ENCODE assay signal across 2 cellular contexts in genomic region chr12:49028666-49029275, GRCh38.
TF ChIP-seq lines count a peak whose summit lies in the region.

No MANE protein-coding gene starts in this region.

TF ChIP-seq in SK-N-SH, 30 proteins besides CTCF, POLR2A, EP300 and RAD21 (continued from another document):
- no peak for TF ChIP-seq IRF3 (IDR thresholded peaks at IDR 0.05; ENCODE audit: low read depth, low read length)
- no peak for TF ChIP-seq RFX5 (IDR thresholded peaks at IDR 0.05; ENCODE audit: low read length)

TF ChIP-seq in SK-N-SH treated with all-trans-retinoic acid at 6 μM for 48 hours, 23 proteins besides CTCF, POLR2A, EP300 and RAD21 (continued from another document):
- TF ChIP-seq SNAI2 (CRISPR knock-in tag; IDR thresholded peaks at IDR 0.05) (no peak), ESRRG (CRISPR knock-in tag; IDR thresholded peaks at IDR 0.05) (no peak), TCF4 (CRISPR knock-in tag; IDR thresholded peaks at IDR 0.05; ENCODE audit: borderline replicate concordance) (no peak), RARB (CRISPR knock-in tag; IDR thresholded peaks at IDR 0.05) (no peak), ZNF565 (CRISPR knock-in tag; conservative IDR thresholded peaks at IDR 0.05; ENCODE audit: low read depth) (no peak), POU6F1 (CRISPR knock-in tag; IDR thresholded peaks at IDR 0.05; ENCODE audit: borderline replicate concordance, low read depth) (no peak), BACH2 (CRISPR knock-in tag; IDR thresholded peaks at IDR 0.05; ENCODE audit: borderline replicate concordance) (no peak), GLIS3 (CRISPR knock-in tag; IDR thresholded peaks at IDR 0.05) (no peak), ARNTL (CRISPR knock-in tag; IDR thresholded peaks at IDR 0.05; ENCODE audit: borderline replicate concordance, low read depth) (no peak)
